Comparison of ENCODE assay signal across 12 cellular contexts in genomic region chr10:74750848-74751274, GRCh38.
DNase-seq lines count a peak whose midpoint lies in the region; ATAC-seq, FAIRE-seq and TF ChIP-seq lines count a peak whose summit lies in the region.
"Had no signal": no experiment of that assay in that cellular context is flagged by ENCODE, and none has a peak within 500 bp of the region (broad histone marks: within the 10 kb centered on the region; RNA-seq: fewer than 3 reads in every experiment).

No MANE protein-coding gene starts in this region.

- no peak overlapping the region for H3K9ac ChIP-seq in GM12878 (ENCODE audit: control insufficient read depth, insufficient read depth, low read length)

- H3K9me3 ChIP-seq in GM12878 (replicated peaks; ENCODE audit: control insufficient read depth, insufficient read depth, low read length) (no peaks in the 10 kb centered on the region), tibial nerve (no peaks in the 10 kb centered on the region), breast epithelium (no peaks in the 10 kb centered on the region)
- H3K9me3 ChIP-seq: vagina had no signal

- no peaks in the 10 kb centered on the region for H3K9me3 Mint-ChIP-seq in natural killer cell
- no peaks in the 10 kb centered on the region for H3K9me3 Mint-ChIP-seq in natural killer cell treated with Interleukin-12 subunit alpha and Interleukin-12 subunit beta and Interleukin-15 and Interleukin-18, amount 100 ng/mL, for 72 hours
- H3K9me3 Mint-ChIP-seq: activated CD4-positive, alpha-beta T cell treated with anti-CD3 and anti-CD28 coated beads, Interleukin-2, amount 10 ng/mL, durations not matched to agents 24 days and 14 days had no signal

- H3K27me3 Mint-ChIP-seq in natural killer cell (ENCODE audit: low read depth in 2 of 2) = no peaks in the 10 kb centered on the region
- no peaks in the 10 kb centered on the region for H3K27me3 Mint-ChIP-seq in natural killer cell treated with Interleukin-12 subunit alpha and Interleukin-12 subunit beta and Interleukin-15 and Interleukin-18, amount 100 ng/mL, for 72 hours
- H3K27me3 Mint-ChIP-seq: activated CD4-positive, alpha-beta T cell treated with anti-CD3 and anti-CD28 coated beads, Interleukin-2, amount 10 ng/mL, durations not matched to agents 24 days and 14 days had no signal

- no TSS peak for BruUV-seq in GM12878 (replicated peaks; lab: Mats Ljungman, UMichigan)

- no peak overlapping the region for H3K27ac Mint-ChIP-seq in natural killer cell
- no peak overlapping the region for H3K27ac Mint-ChIP-seq in natural killer cell treated with Interleukin-12 subunit alpha and Interleukin-12 subunit beta and Interleukin-15 and Interleukin-18, amount 100 ng/mL, for 72 hours
- H3K27ac Mint-ChIP-seq: activated CD4-positive, alpha-beta T cell treated with anti-CD3 and anti-CD28 coated beads, Interleukin-2, amount 10 ng/mL, durations not matched to agents 24 days and 14 days had no signal

- TF ChIP-seq RAD21 in GM12878 (IDR thresholded peaks at IDR 0.05; ENCODE audit: insufficient read depth, low read depth, low read length) = peak; percentile 68

- TF ChIP-seq POLR2A in GM12878 (IDR thresholded peaks at IDR 0.05; ENCODE audit: low read depth, low read length) = no peak
- TF ChIP-seq POLR2A in tibial nerve (IDR thresholded peaks at IDR 0.05) = no peak
- TF ChIP-seq POLR2A in breast epithelium (IDR thresholded peaks at IDR 0.05) = no peak

- H3K4me1 ChIP-seq in GM12878 (ENCODE audit: control insufficient read depth, insufficient read depth, low read length) = peaks cover 4% of the 10 kb centered on the region; the same call in 1 of the 2 replicates
- no peaks in the 10 kb centered on the region for H3K4me1 ChIP-seq in tibial nerve
- no peaks in the 10 kb centered on the region for H3K4me1 ChIP-seq in breast epithelium

- no peak overlapping the region for H2AFZ ChIP-seq in GM12878 (ENCODE audit: control insufficient read depth, low read depth, low read length)

- H3K27me3 ChIP-seq in GM12878 (replicated peaks in 1 of 2; ENCODE audit: control insufficient read depth in 2 of 2, insufficient read depth in 2 of 2, low read length in 1 of 2) (no peaks in the 10 kb centered on the region), tibial nerve (no peaks in the 10 kb centered on the region), breast epithelium (no peaks in the 10 kb centered on the region)
- H3K27me3 ChIP-seq: vagina had no signal

- in situ Hi-C loops in GM12878 (cut with MboI) = no loop called here

- 7% methylated on average over 6 of the region's 6 CpGs for WGBS in GM12878 (ENCODE audit: insufficient coverage, insufficient replicate concordance, low lambda C conversion rate, missing lambda C conversion rate)
- WGBS in tibial nerve, 2 donors = 79 to 91% methylated on average over 4 to 6 of the region's 6 CpGs

- no peaks in the 10 kb centered on the region for H3K79me2 ChIP-seq in GM12878 (ENCODE audit: control insufficient read depth, insufficient read depth, low read length)

- H3K4me2 ChIP-seq in GM12878 (ENCODE audit: control insufficient read depth, insufficient read depth) = no peak overlapping the region; the same call in 1 of the 2 replicates

- no peak overlapping the region for H3K4me3 Mint-ChIP-seq in natural killer cell
- no peak overlapping the region for H3K4me3 Mint-ChIP-seq in natural killer cell treated with Interleukin-12 subunit alpha and Interleukin-12 subunit beta and Interleukin-15 and Interleukin-18, amount 100 ng/mL, for 72 hours
- H3K4me3 Mint-ChIP-seq: activated CD4-positive, alpha-beta T cell treated with anti-CD3 and anti-CD28 coated beads, Interleukin-2, amount 10 ng/mL, durations not matched to agents 24 days and 14 days had no signal

- POLR2A ChIA-PET in GM12878 (lab: Charles Lee) = interaction anchor here (0.8 kb wide), 1 partner anchor 277 kb away, joined by 4 read pairs; no protein-coding TSS in a partner anchor

- H3K27ac ChIP-seq in GM12878 (ENCODE audit: control insufficient read depth, insufficient read depth) (no peak overlapping the region), tibial nerve (no peak overlapping the region), breast epithelium (no peak overlapping the region)
- H3K27ac ChIP-seq: vagina had no signal

- ATAC-seq in natural killer cell (peak in 2 of 3 donors; percentile 61 to 68), HG03280 (IDR thresholded peaks at IDR 0.05; ENCODE audit: unreplicated experiment) (peak; percentile 59), GM12878 (peak; percentile 92), HG02885 (IDR thresholded peaks at IDR 0.05; ENCODE audit: poor library complexity, unreplicated experiment) (no peak)
- no peak for ATAC-seq in natural killer cell treated with Interleukin-12 subunit alpha and Interleukin-12 subunit beta and Interleukin-15 and Interleukin-18, amount 100 ng/mL, for 72 hours
- ATAC-seq: Panc1 had no signal

- TF ChIP-seq EP300 in GM12878 (IDR thresholded peaks at IDR 0.05; ENCODE audit: borderline replicate concordance in 1 of 2, control insufficient read depth in 1 of 2, low read depth in 2 of 2, low read length in 2 of 2) = no peak
- no peak for TF ChIP-seq EP300 in tibial nerve (IDR thresholded peaks at IDR 0.05)

- H3K36me3 ChIP-seq in GM12878 (ENCODE audit: control insufficient read depth in 2 of 2, insufficient read depth in 2 of 2, low read length in 1 of 2) = no peaks in the 10 kb centered on the region
- no peaks in the 10 kb centered on the region for H3K36me3 ChIP-seq in tibial nerve
- no peaks in the 10 kb centered on the region for H3K36me3 ChIP-seq in breast epithelium
- H3K36me3 ChIP-seq: vagina had no signal

- RAD21 ChIA-PET in GM12878 (lab: Charles Lee; ENCODE audit: unreplicated experiment) = interaction anchor here (0.5 to 2.8 kb wide), 12 partner anchors 12 to 437 kb away, joined by 3 to 21 read pairs (median 4); no protein-coding TSS in a partner anchor

- SMC1A ChIA-PET in GM12878 (lab: Charles Lee; ENCODE audit: uncharacterized antibody, unreplicated experiment) = interaction anchor here (0.7 to 6.1 kb wide), 24 partner anchors 9 to 426 kb away, joined by 3 to 42 read pairs (median 4); a partner anchor contains a TSS

- H3K4me1 Mint-ChIP-seq in natural killer cell = peaks cover 0 to 4% of the 10 kb centered on the region in 2 donors
- H3K4me1 Mint-ChIP-seq in natural killer cell treated with Interleukin-12 subunit alpha and Interleukin-12 subunit beta and Interleukin-15 and Interleukin-18, amount 100 ng/mL, for 72 hours (ENCODE audit: low read depth in 2 of 2) = no peaks in the 10 kb centered on the region

- DNase-seq in natural killer cell (no peak), GM12878 (ENCODE audit: low read depth, low spot score) (peak; percentile 25), tibial nerve (ENCODE audit: low spot score in 2 of 2) (no peak), NCI-H2171 (lab: John Stamatoyannopoulos, UW) (no peak), breast epithelium (ENCODE audit: low spot score in 2 of 2) (no peak)
- DNase-seq in natural killer cell treated with Interleukin-12 subunit alpha and Interleukin-12 subunit beta and Interleukin-15 and Interleukin-18, amount 100 ng/mL, for 72 hours (ENCODE audit: low spot score) = no peak
- DNase-seq: activated CD4-positive, alpha-beta T cell treated with anti-CD3 and anti-CD28 coated beads, Interleukin-2, amount 10 ng/mL, durations not matched to agents 24 days and 14 days; occipital lobe had no signal

- peak overlapping the region; percentile 32; the same call in 1 of the 2 replicates for H3K4me3 ChIP-seq in GM12878
- no peak overlapping the region for H3K4me3 ChIP-seq in tibial nerve
- no peak overlapping the region for H3K4me3 ChIP-seq in breast epithelium
- H3K4me3 ChIP-seq: vagina had no signal

- H4K20me1 ChIP-seq in GM12878 (ENCODE audit: control insufficient read depth, insufficient read depth) = no peaks in the 10 kb centered on the region

- TF ChIP-seq CTCF in natural killer cell (IDR thresholded peaks at IDR 0.05) (no peak), GM12878 (IDR thresholded peaks at IDR 0.05 in 2 of 3, conservative IDR thresholded peaks at IDR 0.05 in 1 of 3; ENCODE audit: control insufficient read depth in 2 of 3, extremely low read depth in 1 of 3, insufficient read depth in 1 of 3, low read depth in 3 of 3, low read length in 3 of 3) (peak; percentile 27 to 50 (median 40); a peak in 4 of 6 replicates), tibial nerve (IDR thresholded peaks at IDR 0.05) (no peak), breast epithelium (IDR thresholded peaks at IDR 0.05) (no peak)

- no peaks in the 10 kb centered on the region for H3K36me3 Mint-ChIP-seq in natural killer cell
- H3K36me3 Mint-ChIP-seq in natural killer cell treated with Interleukin-12 subunit alpha and Interleukin-12 subunit beta and Interleukin-15 and Interleukin-18, amount 100 ng/mL, for 72 hours = no peaks in the 10 kb centered on the region

- FAIRE-seq in GM12878 (lab: Jason Lieb, UNC) = no peak

- CTCF ChIA-PET in GM12878 (lab: Yijun Ruan, JAX) = interaction anchor here (0.6 to 3.4 kb wide), 10 partner anchors 11 to 484 kb away, joined by 3 to 35 read pairs (median 4); no protein-coding TSS in a partner anchor

- intact Hi-C loops in natural killer cell (cut with micrococcal nuclease) = no loop called here
- intact Hi-C loops in GM12878 (cut with micrococcal nuclease; ENCODE audit: unreplicated experiment) = no loop called here
- intact Hi-C loops in breast epithelium (cut with DNase I; ENCODE audit: low total_unique reads) = no loop called here

TF ChIP-seq in GM12878, 131 proteins besides CTCF, POLR2A, EP300 and RAD21 (continues in another document):
- TF ChIP-seq, protein P1, sequence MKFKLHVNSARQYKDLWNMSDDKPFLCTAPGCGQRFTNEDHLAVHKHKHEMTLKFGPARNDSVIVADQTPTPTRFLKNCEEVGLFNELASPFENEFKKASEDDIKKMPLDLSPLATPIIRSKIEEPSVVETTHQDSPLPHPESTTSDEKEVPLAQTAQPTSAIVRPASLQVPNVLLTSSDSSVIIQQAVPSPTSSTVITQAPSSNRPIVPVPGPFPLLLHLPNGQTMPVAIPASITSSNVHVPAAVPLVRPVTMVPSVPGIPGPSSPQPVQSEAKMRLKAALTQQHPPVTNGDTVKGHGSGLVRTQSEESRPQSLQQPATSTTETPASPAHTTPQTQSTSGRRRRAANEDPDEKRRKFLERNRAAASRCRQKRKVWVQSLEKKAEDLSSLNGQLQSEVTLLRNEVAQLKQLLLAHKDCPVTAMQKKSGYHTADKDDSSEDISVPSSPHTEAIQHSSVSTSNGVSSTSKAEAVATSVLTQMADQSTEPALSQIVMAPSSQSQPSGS (IDR thresholded peaks at IDR 0.05; ENCODE audit: low read length) = no peak

Comparison
In these comparisons a context has a peak if more than half of its experiments do, and no peak if none do; other contexts are left out.
1. ATAC-seq: peak in natural killer cell (2 of 3), HG03280 (single experiment) and GM12878 (single experiment); none in natural killer cell treated with Interleukin-12 subunit alpha and Interleukin-12 subunit beta and Interleukin-15 and Interleukin-18, amount 100 ng/mL, for 72 hours (0 of 2) and HG02885 (single experiment).
2. CTCF ChIP-seq: peak in GM12878 (3 of 3); none in natural killer cell (single experiment), tibial nerve (0 of 5) and breast epithelium (0 of 3).